ENCODE assay signal across 32 cellular contexts in the genomic region with DNA sequence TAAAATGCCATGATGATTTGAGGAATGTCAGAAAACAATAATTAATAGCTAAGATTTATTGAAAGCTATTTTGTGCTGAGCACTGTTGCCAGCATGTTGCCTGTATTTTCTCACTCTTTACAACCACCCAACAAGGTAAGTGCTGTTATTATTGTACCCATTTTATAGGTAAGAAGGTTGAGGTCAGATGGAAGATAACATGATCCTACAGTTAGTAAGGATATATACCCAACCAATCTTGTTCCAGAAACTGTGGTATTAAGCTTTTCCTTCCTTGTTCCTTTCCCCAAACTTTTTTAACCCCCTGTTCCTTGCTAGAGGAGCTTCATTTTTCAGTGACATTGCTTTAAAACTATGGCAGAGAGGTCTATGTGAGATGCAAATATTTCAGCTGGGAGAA.
"Had no signal": no experiment of that assay in that cellular context is flagged by ENCODE, and none has a peak within 500 bp of the region (broad histone marks: within the 10 kb centered on the region; RNA-seq: fewer than 3 reads in every experiment).

No MANE protein-coding gene starts in this region.

- H3K36me3 ChIP-seq: adrenal gland, ascending aorta, brain microvascular endothelial cell, breast epithelium, cardiac muscle cell had no signal

- H3K4me3 ChIP-seq: adrenal gland, ascending aorta, body of pancreas, breast epithelium, cardiac muscle cell had no signal

- DNase-seq: activated effector memory CD4-positive, alpha-beta T cell treated with anti-CD3 and anti-CD28 coated beads, Interleukin-2, amount 50 U/mL, for 16 hours; activated effector memory CD4-positive, alpha-beta T cell treated with Interleukin-2 at 50 U/mL for 16 hours; activated gamma-delta T cell; activated gamma-delta T cell treated with Interleukin-2 at 50 U/mL for 16 hours; activated naive CD4-positive, alpha-beta T cell; activated naive CD4-positive, alpha-beta T cell treated with anti-CD3 and anti-CD28 coated beads for 36 hours; activated naive CD4-positive, alpha-beta T cell treated with anti-CD3 and anti-CD28 coated beads, Interleukin-2, amount 10 ng/mL, durations not matched to agents 7 days and 5 days; activated naive CD4-positive, alpha-beta T cell treated with anti-CD3 and anti-CD28 coated beads, Interleukin-2, amount 50 U/mL, for 16 hours; activated naive CD4-positive, alpha-beta T cell treated with Interleukin-2 at 50 U/mL for 16 hours; activated naive CD8-positive, alpha-beta T cell treated with anti-CD3 and anti-CD28 coated beads for 36 hours; activated naive CD8-positive, alpha-beta T cell treated with anti-CD3 and anti-CD28 coated beads, Interleukin-2, amount 10 ng/mL, durations not matched to agents 7 days and 5 days; activated naive CD8-positive, alpha-beta T cell treated with anti-CD3 and anti-CD28 coated beads, Interleukin-2, amount 50 U/mL, for 24 hours; activated T-cell treated with anti-CD3 and anti-CD28 coated beads, Interleukin-2, amount 50 U/mL, for 24 hours; activated T-cell treated with anti-CD3 and anti-CD28 coated beads, Interleukin-2, amount 50 U/mL, for 4 hours; activated T-cell treated with anti-CD3 and anti-CD28 coated beads, Interleukin-2, amount 50 U/mL, for 48 hours; activated T-cell treated with anti-CD3 and anti-CD28 coated beads, Interleukin-2, amount 50 U/mL, for 72 hours; adrenal gland; amniotic stem cell; amygdala; anterior cingulate cortex; aorta; body of pancreas; brain microvascular endothelial cell; caudate nucleus; central memory CD4-positive, alpha-beta T cell; cerebellar nuclear complex had no signal

- H3K9me3 ChIP-seq: adrenal gland, ascending aorta, body of pancreas, breast epithelium had no signal

- H3K4me1 ChIP-seq: adrenal gland, ascending aorta, body of pancreas, breast epithelium had no signal

- H3K27ac ChIP-seq: adrenal gland, ascending aorta, body of pancreas, brain microvascular endothelial cell, breast epithelium, cardiac muscle cell had no signal

- H3K27me3 ChIP-seq: adrenal gland, ascending aorta, body of pancreas, brain microvascular endothelial cell, breast epithelium, cardiac muscle cell had no signal

- FAIRE-seq: astrocyte had no signal

- ATAC-seq: activated naive CD4-positive, alpha-beta T cell treated with anti-CD3 and anti-CD28 coated beads, Interleukin-2, amount 50 U/mL, for 72 hours; activated naive CD8-positive, alpha-beta T cell treated with anti-CD3 and anti-CD28 coated beads, Interleukin-2, amount 50 U/mL, for 24 hours; activated T-cell treated with anti-CD3 and anti-CD28 coated beads, Interleukin-2, amount 50 U/mL, for 4 hours; activated T-cell treated with anti-CD3 and anti-CD28 coated beads, Interleukin-2, amount 50 U/mL, for 72 hours; activated T-helper 17 cell treated with anti-CD3 and anti-CD28 coated beads, Interleukin-2, amount 50 U/mL, for 72 hours; body of pancreas had no signal
